Comparison of ENCODE assay signal across 8 cellular contexts in genomic region chrX:149540133-149540620, GRCh38. TPM values are rescaled to one million over a fixed set of nuclear protein-coding genes. Genes with fewer than 3 reads are reported as not detected.
A peak's percentile ranks its signal among the peaks of the same experiment; 100 is the strongest.
DNase-seq lines count a peak whose midpoint lies in the region; ATAC-seq and TF ChIP-seq lines count a peak whose summit lies in the region.

No MANE protein-coding gene starts in this region.

- CTCF ChIA-PET in activated CD4-positive, alpha-beta T cell treated with anti-CD3 and anti-CD28 coated beads for 36 hours (lab: Charles Lee): interaction anchor here (0.5 to 1.6 kb wide), 3 partner anchors 12 to 410 kb away, joined by 3 to 6 read pairs (median 4); no protein-coding TSS in a partner anchor

- H3K36me3 Mint-ChIP-seq in activated CD4-positive, alpha-beta T cell treated with anti-CD3 and anti-CD28 coated beads for 36 hours (ENCODE audit: low read depth): peaks cover 3% of the 10 kb centered on the region
- peaks cover 2% of the 10 kb centered on the region for H3K36me3 Mint-ChIP-seq in chondrocyte (ENCODE audit: low read depth)

- no peak for TF ChIP-seq CTCF in GM13977 (IDR thresholded peaks at IDR 0.05; ENCODE audit: extremely low read depth, insufficient read depth, missing control alignments)
- no peak for TF ChIP-seq CTCF in chondrocyte (IDR thresholded peaks at IDR 0.05)

- H3K9me3 Mint-ChIP-seq in activated CD4-positive, alpha-beta T cell treated with anti-CD3 and anti-CD28 coated beads for 36 hours (ENCODE audit: low read depth): no peaks in the 10 kb centered on the region
- no peaks in the 10 kb centered on the region for H3K9me3 Mint-ChIP-seq in chondrocyte (ENCODE audit: low read depth)

- intact Hi-C loops in activated CD4-positive, alpha-beta T cell treated with anti-CD3 and anti-CD28 coated beads for 36 hours (cut with DNase I, micrococcal nuclease): loop anchor here in 1 of 2 experiments (2.0 kb wide), 3 partner anchors 35 to 1029 kb away; partner anchors contain the start of genes IDS, MTM1 and TMEM185A
- intact Hi-C loops in left colon (cut with DNase I, micrococcal nuclease): no loop called here

- peak; percentile 86 for DNase-seq in GM13977 (ENCODE audit: low spot score)
- peak; percentile 92 for DNase-seq in NCI-H345 (lab: John Stamatoyannopoulos, UW)
- DNase-seq in activated CD4-positive, alpha-beta T cell treated with anti-CD3 and anti-CD28 coated beads for 36 hours: peak; percentile 96
- peak; percentile 94 for DNase-seq in chondrocyte (ENCODE audit: low spot score)
- peak; percentile 92 to 95 for DNase-seq in left colon
- peak; percentile 83 to 87 for DNase-seq in stimulated activated CD4-positive, alpha-beta T cell treated with anti-CD3 and anti-CD28 coated beads, Interleukin-1b, Interleukin-23, amount 100 ng/mL, for 1 hour (ENCODE audit: low read depth in 2 of 2)
- DNase-seq in foreskin melanocyte: no peak

- peaks cover 9% of the 10 kb centered on the region for H3K4me1 Mint-ChIP-seq in activated CD4-positive, alpha-beta T cell treated with anti-CD3 and anti-CD28 coated beads for 36 hours
- peaks cover 4% of the 10 kb centered on the region for H3K4me1 Mint-ChIP-seq in chondrocyte (ENCODE audit: low read depth)

- ATAC-seq in HG03060 (IDR thresholded peaks at IDR 0.05; ENCODE audit: low read depth, unreplicated experiment) (peak; percentile 2), left colon (peak; percentile 67)
- peak; percentile 53 for ATAC-seq in activated CD4-positive, alpha-beta T cell treated with anti-CD3 and anti-CD28 coated beads for 36 hours

- peak overlapping the region; percentile 98 for H3K27ac Mint-ChIP-seq in activated CD4-positive, alpha-beta T cell treated with anti-CD3 and anti-CD28 coated beads for 36 hours
- H3K27ac Mint-ChIP-seq in chondrocyte (ENCODE audit: unreplicated experiment): peak overlapping the region; percentile 99

- POLR2A ChIA-PET in activated CD4-positive, alpha-beta T cell treated with anti-CD3 and anti-CD28 coated beads for 36 hours (lab: Charles Lee): interaction anchor here (1.6 to 2.7 kb wide), 4 partner anchors 12 to 399 kb away, joined by 6 to 30 read pairs (median 9); partner anchors contain the start of genes EOLA2 and IDS

- peak overlapping the region; percentile 82 for H3K4me3 Mint-ChIP-seq in activated CD4-positive, alpha-beta T cell treated with anti-CD3 and anti-CD28 coated beads for 36 hours
- peak overlapping the region; percentile 79 for H3K4me3 Mint-ChIP-seq in chondrocyte (ENCODE audit: unreplicated experiment)

- H3K27me3 Mint-ChIP-seq in activated CD4-positive, alpha-beta T cell treated with anti-CD3 and anti-CD28 coated beads for 36 hours: no peaks in the 10 kb centered on the region
- H3K27me3 Mint-ChIP-seq in chondrocyte (ENCODE audit: low read depth): no peaks in the 10 kb centered on the region

- in situ Hi-C loops in GM13977 (cut with MboI; ENCODE audit: low pct_unique_long_range_greater_than_20kb, low sequenced_read_pairs, unreplicated experiment): no loop called here

RNA-seq across cellular contexts. Expression of gene EOLA1, which starts 0.6 kb away (rescaled TPM):
- total RNA-seq in activated CD4-positive, alpha-beta T cell treated with anti-CD3 and anti-CD28 coated beads for 36 hours: 10 to 100 TPM; 29.4 to 37.4 TPM
- total RNA-seq in chondrocyte: 14.7 to 18.9 TPM (median 17.8 TPM) in 3 replicates
- total RNA-seq in left colon: 10 to 100 TPM; 37.2 to 37.8 TPM

RNA-seq across cellular contexts. Expression of gene HSFX3, which starts 9.5 kb away (rescaled TPM):
- total RNA-seq in activated CD4-positive, alpha-beta T cell treated with anti-CD3 and anti-CD28 coated beads for 36 hours: not detected
- total RNA-seq in chondrocyte (not detected in 3 replicates), left colon (not detected)

RNA-seq across cellular contexts. Expression of gene IDS, which starts 35.1 kb away (rescaled TPM):
- total RNA-seq in activated CD4-positive, alpha-beta T cell treated with anti-CD3 and anti-CD28 coated beads for 36 hours: 10 to 100 TPM; 52.6 to 64.3 TPM
- total RNA-seq in chondrocyte: 93.5 to 98.5 TPM (median 94.1 TPM) in 3 replicates
- total RNA-seq in left colon: 10 to 100 TPM; 28.8 to 58.5 TPM

RNA-seq across cellular contexts. Expression of gene MAGEA9B, which starts 47.1 kb away (rescaled TPM):
- total RNA-seq in activated CD4-positive, alpha-beta T cell treated with anti-CD3 and anti-CD28 coated beads for 36 hours: not detected
- total RNA-seq in chondrocyte (not detected in 3 replicates), left colon (not detected)

RNA-seq across cellular contexts. Expression of gene HSFX2, which starts 54.9 kb away (rescaled TPM):
- not detected for total RNA-seq in activated CD4-positive, alpha-beta T cell treated with anti-CD3 and anti-CD28 coated beads for 36 hours
- not detected in 3 replicates for total RNA-seq in chondrocyte
- total RNA-seq in left colon: not detected

Comparison
In these comparisons a context has a peak if more than half of its experiments do, and no peak if none do; other contexts are left out.
1. ATAC-seq: peak in every context shown above with its lines; median percentile 67 in left colon; 53 in activated CD4-positive, alpha-beta T cell treated with anti-CD3 and anti-CD28 coated beads for 36 hours; 2 in HG03060.